Comparison of ENCODE assay signal across 8 cellular contexts in the genomic region with DNA sequence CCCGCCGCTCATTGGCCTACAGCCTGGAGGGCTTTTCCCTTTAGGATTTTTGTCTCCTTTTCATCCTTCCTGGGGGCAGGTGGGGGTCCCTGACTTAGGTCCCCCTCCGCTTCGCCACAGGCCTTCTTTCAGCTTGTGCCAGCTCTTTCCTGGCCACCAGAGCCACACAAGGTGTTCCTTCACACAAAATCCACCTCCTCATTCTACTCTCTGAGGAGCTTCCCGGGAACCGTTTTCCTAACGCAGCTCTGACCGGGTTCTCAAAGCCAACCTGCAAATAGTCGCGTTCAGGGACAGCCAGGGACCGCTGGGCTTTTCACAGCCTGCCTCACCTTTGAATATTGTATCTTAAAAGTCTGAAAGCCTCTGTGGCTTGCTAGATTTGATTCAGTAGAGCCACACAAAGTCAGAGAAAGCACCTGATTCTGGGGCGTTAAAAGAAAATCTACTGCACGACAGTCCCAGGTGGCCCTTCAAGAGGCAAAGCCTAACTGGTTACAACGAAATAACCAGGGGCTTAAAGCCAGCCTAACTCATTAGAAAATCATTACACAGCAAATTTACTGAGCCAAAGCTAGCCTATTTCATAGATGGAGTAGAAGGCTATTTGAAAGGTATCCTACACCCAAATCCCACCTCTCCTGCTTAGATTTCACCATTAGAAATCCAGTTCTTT. TPM values are rescaled to one million over a fixed set of nuclear protein-coding genes. Genes with fewer than 3 reads are reported as not detected.
A peak's percentile ranks its signal among the peaks of the same experiment; 100 is the strongest.
DNase-seq lines count a peak whose midpoint lies in the region; ATAC-seq, FAIRE-seq and TF ChIP-seq lines count a peak whose summit lies in the region.

No MANE protein-coding gene starts in this region.

- no peak overlapping the region for H2BK15ac ChIP-seq in H1 (ENCODE audit: low read length)

- no peak overlapping the region for H4K5ac ChIP-seq in H1 (ENCODE audit: insufficient read length, low read depth, low read length)

- H3K23ac ChIP-seq in H1 (ENCODE audit: insufficient read length): no peak overlapping the region

- H2AK5ac ChIP-seq in H1 (ENCODE audit: low read depth, low read length): no peak overlapping the region

- H3K14ac ChIP-seq in H1 (ENCODE audit: insufficient read length): no peak overlapping the region

- H3K4me1 Mint-ChIP-seq in nephron progenitor cell: peaks cover 79% of the 10 kb centered on the region

- peak overlapping the region; percentile 59 to 98 for H3K4me2 ChIP-seq in H1 (ENCODE audit: insufficient read depth in 1 of 2, low read depth in 2 of 2, low read length in 2 of 2)

- no peaks in the 10 kb centered on the region for H3K79me1 ChIP-seq in H1 (ENCODE audit: low read depth, low read length)

- peaks cover 0 to 1% of the 10 kb centered on the region in 2 experiments; a peak in 1 of 4 replicates for H3K79me2 ChIP-seq in H1 (ENCODE audit: control insufficient read depth in 1 of 2, insufficient read depth in 2 of 2, low read length in 2 of 2)

- H2BK5ac ChIP-seq in H1 (ENCODE audit: low read depth, low read length): no peak overlapping the region

- CTCF ChIA-PET in H1 (lab: Charles Lee; ENCODE audit: partially characterized antibody): interaction anchor here (1.2 kb wide), 1 partner anchor 64 kb away, joined by 4 read pairs; no protein-coding TSS in a partner anchor

- no peak overlapping the region for H4K91ac ChIP-seq in H1 (replicated peaks; ENCODE audit: insufficient read length, low read length)

- H2BK20ac ChIP-seq in H1 (ENCODE audit: low read length): no peak overlapping the region

- no peak overlapping the region for H4K8ac ChIP-seq in H1 (ENCODE audit: extremely low read depth, insufficient read depth, low read length)

- TF ChIP-seq CTCF in C4-2B (conservative IDR thresholded peaks at IDR 0.05) (no peak), LNCaP clone FGC (IDR thresholded peaks at IDR 0.05; ENCODE audit: control insufficient read depth, extremely low read depth, insufficient read depth) (no peak), H1 (IDR thresholded peaks at IDR 0.05; ENCODE audit: control extremely low read depth in 1 of 3, insufficient read depth in 1 of 3, low read depth in 1 of 3, low read length in 3 of 3) (no peak), nephron progenitor cell (IDR thresholded peaks at IDR 0.05) (no peak), GM10266 (IDR thresholded peaks at IDR 0.05; ENCODE audit: control insufficient read depth, insufficient read depth, low read depth, missing control alignments) (no peak)

- no peak for ATAC-seq in GM19351 (IDR thresholded peaks at IDR 0.05; ENCODE audit: unreplicated experiment)
- ATAC-seq in HG03135 (IDR thresholded peaks at IDR 0.05; ENCODE audit: unreplicated experiment): no peak

- H3K36me3 ChIP-seq in H1 (ENCODE audit: control insufficient read depth in 2 of 4, insufficient read depth in 4 of 4, low read length in 3 of 4): no peaks in the 10 kb centered on the region

- 0 out of 2 replicates have a peak overlapping the region, but pooled peaks have one; percentile 76 for H2AFZ ChIP-seq in H1 (ENCODE audit: low read length)

- POLR2A ChIA-PET in H1 (lab: Charles Lee; ENCODE audit: partially characterized antibody): no interaction called here

- no peaks in the 10 kb centered on the region for H3K9me3 Mint-ChIP-seq in nephron progenitor cell

- no peak overlapping the region for H2BK120ac ChIP-seq in H1 (replicated peaks; ENCODE audit: low read depth, low read length)

- no peaks in the 10 kb centered on the region for H3K36me3 Mint-ChIP-seq in nephron progenitor cell (ENCODE audit: low read depth)

- peak overlapping the region; percentile 63 for H3K27ac ChIP-seq in C4-2B
- H3K27ac ChIP-seq in H1 (ENCODE audit: low read depth, low read length): no peak overlapping the region; the same call in 1 of the 2 replicates

- no peak for TF ChIP-seq RAD21 in H1 (IDR thresholded peaks at IDR 0.05 in 1 of 2, conservative IDR thresholded peaks at IDR 0.05 in 1 of 2; ENCODE audit: low read depth in 2 of 2, low read length in 2 of 2)

- TF ChIP-seq EP300 in H1 (IDR thresholded peaks at IDR 0.05; ENCODE audit: borderline replicate concordance in 1 of 2, low read depth in 2 of 2, low read length in 2 of 2): no peak

- no peaks in the 10 kb centered on the region for H4K20me1 ChIP-seq in H1 (replicated peaks in 1 of 2; ENCODE audit: control insufficient read depth in 1 of 2, insufficient read depth in 2 of 2, low read length in 2 of 2)

- no peak overlapping the region for H3K56ac ChIP-seq in H1 (replicated peaks; ENCODE audit: insufficient read length, low read depth, low read length)

- peak overlapping the region; percentile 91 for H3K4me3 Mint-ChIP-seq in nephron progenitor cell

- no peaks in the 10 kb centered on the region for H3K9me3 ChIP-seq in H1 (ENCODE audit: insufficient read depth in 2 of 2, low read depth in 1 of 2, low read length in 1 of 2)

- no peak overlapping the region for H2BK12ac ChIP-seq in H1 (ENCODE audit: low read depth, low read length)

- no peak for TF ChIP-seq POLR2A in H1 (IDR thresholded peaks at IDR 0.05; ENCODE audit: control extremely low read depth in 1 of 2, low read depth in 2 of 2, low read length in 2 of 2)

- no peak overlapping the region for H3K9ac ChIP-seq in H1 (replicated peaks in 1 of 4; ENCODE audit: extremely low read depth in 1 of 4, low read depth in 3 of 4, low read length in 3 of 4)

- peaks cover 3 to 20% (median 12%) of the 10 kb centered on the region in 4 experiments for H3K4me1 ChIP-seq in H1 (replicated peaks in 1 of 4; ENCODE audit: control insufficient read depth in 3 of 4, insufficient read depth in 4 of 4, low read length in 3 of 4)

- H3K4me3 ChIP-seq in LNCaP clone FGC (ENCODE audit: low read depth, low read length) (peak overlapping the region; percentile 44), H1 (ENCODE audit: extremely low read depth in 1 of 4, insufficient read depth in 2 of 4, low read depth in 3 of 4, low read length in 4 of 4) (peak overlapping the region; percentile 21 to 78 (median 44); a peak in 7 of 8 replicates)

- H3K18ac ChIP-seq in H1 (ENCODE audit: extremely low read depth, low read length): no peak overlapping the region

- peak overlapping the region; percentile 93 for H3K27ac Mint-ChIP-seq in nephron progenitor cell

- no peak overlapping the region for H3K4ac ChIP-seq in H1 (replicated peaks; ENCODE audit: insufficient read length, low read depth, low read length)

- peaks cover 0 to 3% (median 0%) of the 10 kb centered on the region in 4 experiments; a peak in 2 of 7 replicates for H3K27me3 ChIP-seq in H1 (replicated peaks in 1 of 4; ENCODE audit: control insufficient read depth in 3 of 4, extremely low read depth in 1 of 4, insufficient read depth in 3 of 4, low read length in 3 of 4)

- 19% methylated on average over 12 of the region's 14 CpGs; no CpG with 5 or more reads in 1 of the 2 experiments for WGBS in H1 (ENCODE audit: extremely low coverage in 1 of 2, insufficient coverage in 1 of 2, insufficient read length in 1 of 2, insufficient replicate concordance in 2 of 2, low coverage in 1 of 2, low lambda C conversion rate in 2 of 2, missing lambda C conversion rate in 1 of 2), 2 experiments

- H3K27me3 Mint-ChIP-seq in nephron progenitor cell (ENCODE audit: low read depth, poor library complexity): peaks cover 6% of the 10 kb centered on the region

- FAIRE-seq in H1 (lab: Jason Lieb, UNC): peak; percentile 24

- DNase-seq in LNCaP clone FGC (ENCODE audit: low read depth) (no peak), H1 (ENCODE audit: low read depth in 1 of 2, low spot score in 2 of 2) (peak in 1 of 2 experiments; percentile 71), nephron progenitor cell (no peak), GM10266 (ENCODE audit: extremely low spot score) (no peak), NCI-H128 (lab: John Stamatoyannopoulos, UW; ENCODE audit: unreplicated experiment) (no peak)

- H3K23me2 ChIP-seq in H1 (ENCODE audit: low read depth, low read length): peaks cover 12% of the 10 kb centered on the region; the same call in 1 of the 2 replicates

TF ChIP-seq in H1, 55 proteins besides CTCF, POLR2A, EP300 and RAD21:
- TF ChIP-seq SUZ12 (IDR thresholded peaks at IDR 0.05; ENCODE audit: low read length) (no peak), SIN3A (conservative IDR thresholded peaks at IDR 0.05 in 1 of 2, IDR thresholded peaks at IDR 0.05 in 1 of 2; ENCODE audit: low read depth in 1 of 2, low read length in 2 of 2) (no peak), CEBPB (IDR thresholded peaks at IDR 0.05; ENCODE audit: low read depth, low read length) (no peak), EGR1 (IDR thresholded peaks at IDR 0.05; ENCODE audit: borderline replicate concordance, low read depth, low read length) (no peak), TCF12 (IDR thresholded peaks at IDR 0.05; ENCODE audit: low read depth, low read length) (no peak), SIRT6 (IDR thresholded peaks at IDR 0.05; ENCODE audit: low read length) (no peak), BCL11A (IDR thresholded peaks at IDR 0.05; ENCODE audit: low read depth in 2 of 2, low read length in 2 of 2) (no peak), RFX5 (IDR thresholded peaks at IDR 0.05; ENCODE audit: borderline replicate concordance, low read depth, low read length) (no peak), SP2 (IDR thresholded peaks at IDR 0.05; ENCODE audit: low read length) (no peak), HDAC6 (IDR thresholded peaks at IDR 0.05; ENCODE audit: low read depth, low read length) (no peak), CBX8 (IDR thresholded peaks at IDR 0.05; ENCODE audit: borderline replicate concordance, low read depth, low read length) (no peak), JUN (IDR thresholded peaks at IDR 0.05; ENCODE audit: low read depth, low read length) (no peak)

RNA-seq across cellular contexts. Expression of a gene that starts 0.8 kb away (rescaled TPM):
- total RNA-seq in H1 (2021; fragmentation: NEBNext Ultra II Directional; extraction: Animal tissue kit (Norgen Biotek cat#: 25700)): 70.7 and 71.9 TPM in 2 replicates
- 60.0 and 64.8 TPM in 2 replicates for polyA plus RNA-seq in H1 (2011; rRNA removed)
- polyA plus RNA-seq in H1 (2011; cell fraction: cytosol; rRNA removed): 83.8 TPM
- polyA plus RNA-seq in H1 (2011; cell fraction: nucleus; rRNA removed): 44.4 TPM
- 71.1 to 85.9 TPM (median 74.5 TPM) in 4 replicates for polyA plus RNA-seq in H1 (2012, experiment 1 of 2)
- 25.3 TPM for polyA plus RNA-seq in H1 (2012, experiment 2 of 2)
- 68.5 TPM for polyA plus RNA-seq in H1 (2013, experiment 1 of 2)
- polyA plus RNA-seq in H1 (2013, experiment 2 of 2): 61.4 TPM
- polyA minus RNA-seq in H1 (2011; rRNA and poly(A)+ RNA removed): 57.5 and 90.3 TPM in 2 replicates
- 35.8 TPM for polyA minus RNA-seq in H1 (2011; cell fraction: cytosol; rRNA and poly(A)+ RNA removed)
- 66.8 TPM for polyA minus RNA-seq in H1 (2011; cell fraction: nucleus; rRNA and poly(A)+ RNA removed)
